In the genomic region with DNA sequence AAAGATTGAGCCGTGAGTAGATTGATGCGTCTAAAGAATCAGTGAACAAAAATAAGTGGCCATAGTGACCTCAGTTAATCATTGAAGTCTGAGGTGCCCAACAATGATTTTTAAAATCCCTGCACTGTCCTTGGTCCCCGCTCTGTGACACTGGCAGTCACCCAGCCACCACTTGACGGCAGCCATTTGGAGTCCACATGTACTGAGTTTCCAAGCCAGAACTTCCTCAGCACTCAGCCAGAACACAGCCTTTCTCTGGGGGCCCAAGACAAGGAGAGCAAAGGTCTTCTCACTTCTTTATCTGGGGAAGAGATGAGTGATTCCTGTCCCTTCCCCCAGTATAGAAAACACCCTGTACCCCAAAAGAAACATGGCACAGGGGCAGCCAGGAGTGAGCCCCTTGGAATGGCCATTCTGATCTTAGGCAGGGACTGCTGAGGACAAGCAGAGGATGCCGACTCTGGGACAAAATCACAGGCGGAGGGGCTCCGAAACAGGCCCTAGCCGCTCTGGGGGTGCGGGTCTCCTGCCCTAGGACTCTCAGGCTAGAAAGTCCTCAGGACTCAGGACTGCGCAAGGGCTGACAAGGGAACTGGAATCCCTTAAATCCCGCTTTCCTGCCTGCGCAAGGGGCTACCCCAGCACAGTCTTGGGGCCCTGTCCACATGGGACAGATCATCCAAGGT, we compare ENCODE assay signal across 16 cellular contexts. TPM values are rescaled to one million over a fixed set of nuclear protein-coding genes. Genes with fewer than 3 reads are reported as not detected.
A peak's percentile ranks its signal among the peaks of the same experiment; 100 is the strongest.
DNase-seq lines count a peak whose midpoint lies in the region; ATAC-seq and TF ChIP-seq lines count a peak whose summit lies in the region.
"Had no signal": no experiment of that assay in that cellular context is flagged by ENCODE, and none has a peak within 500 bp of the region (broad histone marks: within the 10 kb centered on the region; RNA-seq: fewer than 3 reads in every experiment).

No MANE protein-coding gene starts in this region.

- H3K4me2 ChIP-seq in osteoblast (ENCODE audit: insufficient read depth, low read length) = no peak overlapping the region

- TF ChIP-seq CTCF in Calu3 (IDR thresholded peaks at IDR 0.05; ENCODE audit: unreplicated experiment) (no peak), right atrium auricular region (IDR thresholded peaks at IDR 0.05) (no peak), osteoblast (IDR thresholded peaks at IDR 0.05; ENCODE audit: extremely low read depth, low read depth, low read length) (no peak)

- H3K9me3 ChIP-seq in right atrium auricular region = no peaks in the 10 kb centered on the region
- H3K9me3 ChIP-seq in osteoblast (ENCODE audit: low read depth, low read length) = no peaks in the 10 kb centered on the region
- H3K9me3 ChIP-seq: body of pancreas, SJSA1 had no signal

- H3K4me3 ChIP-seq in right atrium auricular region = no peak overlapping the region
- H3K4me3 ChIP-seq in osteoblast (ENCODE audit: insufficient read depth, low read length) = no peak overlapping the region
- H3K4me3 ChIP-seq: SJSA1 had no signal

- H3K4me1 Mint-ChIP-seq in Calu3 (ENCODE audit: low read depth, unreplicated experiment) (no peaks in the 10 kb centered on the region), T-cell (peaks cover 10 to 16% (median 12%) of the 10 kb centered on the region in 3 donors)

- BruUV-seq in Calu3 (replicated peaks; lab: Mats Ljungman, UMichigan) = no TSS peak

- H3K27ac Mint-ChIP-seq in Calu3 (ENCODE audit: unreplicated experiment) (no peak overlapping the region), T-cell (no peak overlapping the region)

- H2AFZ ChIP-seq in osteoblast (ENCODE audit: low read length) = no peak overlapping the region

- H3K27ac ChIP-seq in right atrium auricular region (peak overlapping the region; percentile 67 to 72), osteoblast (ENCODE audit: low read depth, low read length) (no peak overlapping the region)
- H3K27ac ChIP-seq: C4-2B, SJSA1 had no signal

- ATAC-seq in T-cell (replicated peaks in 1 of 4) (no peak), HG02610 (IDR thresholded peaks at IDR 0.05; ENCODE audit: unreplicated experiment) (no peak)
- ATAC-seq: sciatic nerve had no signal

- H3K4me3 Mint-ChIP-seq in Calu3 (ENCODE audit: low read depth, unreplicated experiment) (peak overlapping the region; percentile 75), T-cell (peak overlapping the region; percentile 50 to 60 (median 59))

- DNase-seq in Calu3 = no peak
- no peak for DNase-seq in T-cell
- DNase-seq in right atrium auricular region (ENCODE audit: low spot score) = no peak
- DNase-seq in osteoblast (ENCODE audit: insufficient read length, low spot score, missing footprints) = peak; percentile 62
- no peak for DNase-seq in NCI-H1048 (lab: John Stamatoyannopoulos, UW)
- DNase-seq in COLO668 (lab: John Stamatoyannopoulos, UW; ENCODE audit: unreplicated experiment) = no peak
- no peak for DNase-seq in superior temporal gyrus (ENCODE audit: extremely low spot score)
- DNase-seq: GF-D8, NCI-H2029 treated with DMSO at 0.1 percent for 48 hours, NCI-H82 had no signal

- POLR2A ChIA-PET in T-cell (lab: Charles Lee) = no interaction called here

- H3K36me3 ChIP-seq in right atrium auricular region (no peaks in the 10 kb centered on the region), osteoblast (ENCODE audit: insufficient read depth, low read length) (no peaks in the 10 kb centered on the region)
- H3K36me3 ChIP-seq: SJSA1 had no signal

- H3K36me3 Mint-ChIP-seq in Calu3 (ENCODE audit: insufficient read depth, unreplicated experiment) (peaks cover 4% of the 10 kb centered on the region), T-cell (no peaks in the 10 kb centered on the region)

- H4K20me1 ChIP-seq in osteoblast (ENCODE audit: insufficient read depth, low read length) = no peaks in the 10 kb centered on the region

- H3K4me1 ChIP-seq in right atrium auricular region (peaks cover 0 to 47% of the 10 kb centered on the region in 2 donors), osteoblast (ENCODE audit: insufficient read depth, low read length) (peaks cover 4% of the 10 kb centered on the region)

- CTCF ChIA-PET in Calu3 (lab: Charles Lee) (no interaction called here), T-cell (lab: Charles Lee) (no interaction called here)

- intact Hi-C loops in Calu3 (cut with micrococcal nuclease; ENCODE audit: unreplicated experiment) = no loop called here

- H3K27me3 ChIP-seq in right atrium auricular region (no peaks in the 10 kb centered on the region), osteoblast (ENCODE audit: insufficient read depth, low read length) (peaks cover 54% of the 10 kb centered on the region)
- H3K27me3 ChIP-seq: body of pancreas, SJSA1 had no signal

- no peaks in the 10 kb centered on the region for H3K9me3 Mint-ChIP-seq in Calu3 (ENCODE audit: low read depth, unreplicated experiment)
- H3K9me3 Mint-ChIP-seq in T-cell = no peaks in the 10 kb centered on the region

- H3K79me2 ChIP-seq in osteoblast (ENCODE audit: insufficient read depth, low read length) = no peaks in the 10 kb centered on the region

- H3K27me3 Mint-ChIP-seq in Calu3 (ENCODE audit: unreplicated experiment) (no peaks in the 10 kb centered on the region), T-cell (peaks cover 23 to 36% of the 10 kb centered on the region in 2 donors)

RNA-seq across cellular contexts. Expression of a gene that starts 12.7 kb away (rescaled TPM):
- total RNA-seq in Calu3 (2022) = 7.0 and 7.1 TPM in 2 replicates
- 1 to 10 TPM in 2 of 5 donors, under 1 TPM in 1, not detected in 2; 0.28 to 2.1 (median 1.4) TPM for total RNA-seq in T-cell
- 10 to 100 TPM; 15.3 to 32.5 TPM for total RNA-seq in right atrium auricular region
- not detected in 2 replicates for total RNA-seq in osteoblast
- total RNA-seq: endothelial cell of umbilical vein had no signal

RNA-seq across cellular contexts. Expression of a gene that starts 31.3 kb away (rescaled TPM):
- total RNA-seq in Calu3 (2022) (0.56 TPM in 1 of 2 replicates, not detected in the other), T-cell (under 1 TPM in 2 of 5 donors, not detected in 3; 0.23 to 0.38 TPM), right atrium auricular region (1 to 10 TPM in 1 of 2 donors, under 1 TPM in 1; 0.44 to 1.3 TPM), osteoblast (not detected in 2 replicates)
- total RNA-seq: body of pancreas, endothelial cell of umbilical vein, sciatic nerve had no signal

RNA-seq across cellular contexts. Expression of a gene that starts 56.1 kb away (rescaled TPM):
- total RNA-seq in Calu3 (2022) (37.3 and 43.1 TPM in 2 replicates), T-cell (100 to 1,000 TPM; 242 to 293 (median 245) TPM), right atrium auricular region (1 to 10 TPM; 1.9 to 8.4 TPM), osteoblast (under 0.01 TPM in 2 replicates)
